1 cellular context compared by ENCODE assay signal in the genomic region with DNA sequence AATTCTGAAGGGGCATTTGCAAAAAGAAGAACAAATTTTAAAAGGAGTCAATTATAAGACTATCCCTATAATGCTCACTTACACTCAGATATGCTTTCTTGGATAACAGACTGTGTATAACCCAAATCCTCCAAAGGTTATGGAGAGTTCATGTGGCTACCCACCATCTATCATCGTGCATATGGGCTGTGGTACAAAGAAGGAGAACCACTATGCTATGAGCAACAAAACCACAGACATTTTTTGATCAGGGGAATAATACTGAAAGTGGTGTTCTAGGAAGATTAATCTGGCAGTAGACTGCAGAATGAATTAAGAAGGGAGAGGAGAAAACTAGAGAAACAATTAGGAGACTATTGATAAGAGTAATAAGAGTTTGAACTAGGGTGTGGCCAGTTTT.
TF ChIP-seq lines count a peak whose summit lies in the region.

No MANE protein-coding gene starts in this region.

TF ChIP-seq in HepG2, 621 proteins besides CTCF, POLR2A, EP300 and RAD21:
- TF ChIP-seq, protein P1, sequence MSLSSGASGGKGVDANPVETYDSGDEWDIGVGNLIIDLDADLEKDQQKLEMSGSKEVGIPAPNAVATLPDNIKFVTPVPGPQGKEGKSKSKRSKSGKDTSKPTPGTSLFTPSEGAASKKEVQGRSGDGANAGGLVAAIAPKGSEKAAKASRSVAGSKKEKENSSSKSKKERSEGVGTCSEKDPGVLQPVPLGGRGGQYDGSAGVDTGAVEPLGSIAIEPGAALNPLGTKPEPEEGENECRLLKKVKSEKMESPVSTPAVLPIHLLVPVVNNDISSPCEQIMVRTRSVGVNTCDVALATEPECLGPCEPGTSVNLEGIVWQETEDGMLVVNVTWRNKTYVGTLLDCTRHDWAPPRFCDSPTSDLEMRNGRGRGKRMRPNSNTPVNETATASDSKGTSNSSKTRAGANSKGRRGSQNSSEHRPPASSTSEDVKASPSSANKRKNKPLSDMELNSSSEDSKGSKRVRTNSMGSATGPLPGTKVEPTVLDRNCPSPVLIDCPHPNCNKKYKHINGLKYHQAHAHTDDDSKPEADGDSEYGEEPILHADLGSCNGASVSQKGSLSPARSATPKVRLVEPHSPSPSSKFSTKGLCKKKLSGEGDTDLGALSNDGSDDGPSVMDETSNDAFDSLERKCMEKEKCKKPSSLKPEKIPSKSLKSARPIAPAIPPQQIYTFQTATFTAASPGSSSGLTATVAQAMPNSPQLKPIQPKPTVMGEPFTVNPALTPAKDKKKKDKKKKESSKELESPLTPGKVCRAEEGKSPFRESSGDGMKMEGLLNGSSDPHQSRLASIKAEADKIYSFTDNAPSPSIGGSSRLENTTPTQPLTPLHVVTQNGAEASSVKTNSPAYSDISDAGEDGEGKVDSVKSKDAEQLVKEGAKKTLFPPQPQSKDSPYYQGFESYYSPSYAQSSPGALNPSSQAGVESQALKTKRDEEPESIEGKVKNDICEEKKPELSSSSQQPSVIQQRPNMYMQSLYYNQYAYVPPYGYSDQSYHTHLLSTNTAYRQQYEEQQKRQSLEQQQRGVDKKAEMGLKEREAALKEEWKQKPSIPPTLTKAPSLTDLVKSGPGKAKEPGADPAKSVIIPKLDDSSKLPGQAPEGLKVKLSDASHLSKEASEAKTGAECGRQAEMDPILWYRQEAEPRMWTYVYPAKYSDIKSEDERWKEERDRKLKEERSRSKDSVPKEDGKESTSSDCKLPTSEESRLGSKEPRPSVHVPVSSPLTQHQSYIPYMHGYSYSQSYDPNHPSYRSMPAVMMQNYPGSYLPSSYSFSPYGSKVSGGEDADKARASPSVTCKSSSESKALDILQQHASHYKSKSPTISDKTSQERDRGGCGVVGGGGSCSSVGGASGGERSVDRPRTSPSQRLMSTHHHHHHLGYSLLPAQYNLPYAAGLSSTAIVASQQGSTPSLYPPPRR (CRISPR knock-in tag; IDR thresholded peaks at IDR 0.05; ENCODE audit: borderline replicate concordance), result no peak
- TF ChIP-seq TEAD3 (CRISPR knock-in tag; optimal IDR thresholded peaks at IDR 0.05; ENCODE audit: borderline replicate concordance) (no peak), ZFP36 (IDR thresholded peaks at IDR 0.05; ENCODE audit: borderline replicate concordance, low read depth, low read length, partially characterized antibody) (no peak), EED (CRISPR knock-in tag; IDR thresholded peaks at IDR 0.05) (no peak), ZNF232 (CRISPR knock-in tag; IDR thresholded peaks at IDR 0.05; ENCODE audit: borderline replicate concordance) (no peak), NFE2 (CRISPR knock-in tag; IDR thresholded peaks at IDR 0.05) (no peak), ZNF136 (CRISPR knock-in tag; IDR thresholded peaks at IDR 0.05; ENCODE audit: low read depth) (no peak)
- TF ChIP-seq, protein P2, sequence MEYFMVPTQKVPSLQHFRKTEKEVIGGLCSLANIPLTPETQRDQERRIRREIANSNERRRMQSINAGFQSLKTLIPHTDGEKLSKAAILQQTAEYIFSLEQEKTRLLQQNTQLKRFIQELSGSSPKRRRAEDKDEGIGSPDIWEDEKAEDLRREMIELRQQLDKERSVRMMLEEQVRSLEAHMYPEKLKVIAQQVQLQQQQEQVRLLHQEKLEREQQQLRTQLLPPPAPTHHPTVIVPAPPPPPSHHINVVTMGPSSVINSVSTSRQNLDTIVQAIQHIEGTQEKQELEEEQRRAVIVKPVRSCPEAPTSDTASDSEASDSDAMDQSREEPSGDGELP (IDR thresholded peaks at IDR 0.05; ENCODE audit: borderline replicate concordance, low read depth), result no peak
TF ChIP-seq in HepG2: peak in this region for 0.
